9 cellular contexts compared by ENCODE assay signal in the genomic region with DNA sequence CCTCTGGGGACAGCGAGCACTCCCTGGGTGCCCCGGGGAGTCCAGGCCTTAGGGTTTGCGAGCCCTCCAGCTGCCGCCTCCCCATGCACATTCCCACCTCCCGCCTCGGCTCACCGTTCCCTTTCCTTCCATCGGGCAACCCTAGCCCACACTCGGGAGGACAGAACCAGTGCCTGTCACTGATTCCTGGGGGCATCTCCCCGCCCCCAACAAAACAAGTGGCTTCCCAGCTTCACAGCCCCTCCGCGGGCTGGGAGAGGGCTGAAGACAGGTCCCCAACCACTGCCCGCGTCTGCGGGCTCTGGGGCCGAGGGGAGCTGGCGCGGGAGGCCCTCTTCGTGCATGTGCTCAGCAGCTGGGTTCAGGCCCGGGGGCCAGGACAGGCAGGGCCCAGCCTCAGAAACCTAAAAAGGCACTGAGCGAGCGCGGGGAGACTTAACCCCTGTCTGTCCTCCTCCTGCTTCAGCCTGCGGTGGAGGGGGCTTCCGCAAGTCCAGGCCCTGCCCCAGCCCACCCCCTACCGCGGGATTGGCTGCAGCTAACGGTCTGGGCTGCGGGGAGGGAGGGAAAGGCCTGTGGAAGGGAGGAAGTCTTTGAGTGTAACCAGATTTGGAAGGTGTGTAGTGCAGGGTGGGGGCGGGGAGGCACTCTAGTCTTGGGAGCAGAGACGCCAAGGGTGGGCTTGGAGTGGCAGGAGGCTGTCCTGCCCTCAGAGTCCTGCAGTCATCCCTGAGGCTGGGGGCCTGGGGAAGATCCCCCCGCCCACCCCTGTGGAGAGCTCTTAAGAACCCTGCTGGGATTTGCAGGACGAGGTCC. TPM values are rescaled to one million over a fixed set of nuclear protein-coding genes. Genes with fewer than 3 reads are reported as not detected.
A peak's percentile ranks its signal among the peaks of the same experiment; 100 is the strongest.
DNase-seq lines count a peak whose midpoint lies in the region; ATAC-seq, FAIRE-seq and TF ChIP-seq lines count a peak whose summit lies in the region.
"Had no signal": no experiment of that assay in that cellular context is flagged by ENCODE, and none has a peak within 500 bp of the region (broad histone marks: within the 10 kb centered on the region; RNA-seq: fewer than 3 reads in every experiment).

No MANE protein-coding gene starts in this region.

- H3K4me1 ChIP-seq in BLaER1 (peaks cover 40% of the 10 kb centered on the region), Karpas-422 (ENCODE audit: low read length) (peaks cover 15% of the 10 kb centered on the region), lung (ENCODE audit: control insufficient read depth in 2 of 2, insufficient read depth in 2 of 2, low read length in 2 of 2) (peaks cover 0 to 14% of the 10 kb centered on the region in 2 donors), adrenal gland (replicated peaks in 1 of 2) (peaks cover 6 to 12% of the 10 kb centered on the region in 2 donors)

- ATAC-seq in lung (ENCODE audit: insufficient read depth, low FRiP score) (no peak), GM19455 (IDR thresholded peaks at IDR 0.05; ENCODE audit: unreplicated experiment) (no peak)

- H3K36me3 ChIP-seq in BLaER1 (no peaks in the 10 kb centered on the region), Karpas-422 (ENCODE audit: insufficient read depth, low read length) (no peaks in the 10 kb centered on the region), lung (ENCODE audit: control insufficient read depth in 2 of 2, insufficient read depth in 2 of 2, low read length in 2 of 2) (no peaks in the 10 kb centered on the region), adrenal gland (replicated peaks in 1 of 2) (no peaks in the 10 kb centered on the region)

- H4K20me1 ChIP-seq in BLaER1 = no peaks in the 10 kb centered on the region
- no peaks in the 10 kb centered on the region for H4K20me1 ChIP-seq in Karpas-422 (ENCODE audit: insufficient read depth, low read depth, low read length)

- no peaks in the 10 kb centered on the region for H3K9me3 ChIP-seq in BLaER1
- H3K9me3 ChIP-seq in Karpas-422 (ENCODE audit: low read length) = no peaks in the 10 kb centered on the region
- H3K9me3 ChIP-seq in lung (ENCODE audit: control insufficient read depth in 2 of 2, insufficient read depth in 1 of 2, low read length in 1 of 2) = no peaks in the 10 kb centered on the region
- H3K9me3 ChIP-seq in adrenal gland (replicated peaks in 1 of 3) = no peaks in the 10 kb centered on the region

- 8 to 15% methylated on average over 25 to 33 of the region's 33 CpGs for WGBS in lung, 2 donors
- 21 to 41% (median 34%) methylated on average over 9 to 33 of the region's 33 CpGs for WGBS in adrenal gland, 4 donors

- intact Hi-C loops in adrenal gland (cut with DNase I) (no loop called here), posterior vena cava (cut with DNase I) (loop anchor here in 1 of 2 donors (5.0 kb wide), 2 partner anchors 49 to 74 kb away; no protein-coding TSS in a partner anchor)

- peak overlapping the region; percentile 61 for H3K4me3 ChIP-seq in BLaER1
- no peak overlapping the region for H3K4me3 ChIP-seq in Karpas-422 (ENCODE audit: low read length)
- H3K4me3 ChIP-seq in lung = peak overlapping the region; percentile 12
- H3K4me3 ChIP-seq in adrenal gland = peak overlapping the region in 1 of 4 donors; percentile 25

- DNase-seq in Karpas-422 (no peak), cerebellar cortex (ENCODE audit: low spot score) (peak; percentile 68), lung (ENCODE audit: low spot score) (no peak), urothelium cell line (ENCODE audit: low spot score) (peak; percentile 41), adrenal gland (no peak), posterior vena cava (ENCODE audit: low spot score) (no peak)

- FAIRE-seq in urothelium cell line (lab: Jason Lieb, UNC) = no peak

- H3K9ac ChIP-seq in BLaER1 (peak overlapping the region; percentile 66; the same call in 1 of the 2 replicates), Karpas-422 (ENCODE audit: low read length) (0 out of 2 replicates have a peak overlapping the region, but pooled peaks have one; percentile 24)

- H3K9me2 ChIP-seq in Karpas-422 (replicated peaks; ENCODE audit: insufficient read depth, low read length) = no peaks in the 10 kb centered on the region

- TF ChIP-seq CTCF in lung (IDR thresholded peaks at IDR 0.05; ENCODE audit: control extremely low read depth, extremely low read depth) (no peak), adrenal gland (IDR thresholded peaks at IDR 0.05) (no peak)

- H3K4me2 ChIP-seq in BLaER1 (peak overlapping the region; percentile 95), Karpas-422 (ENCODE audit: low read depth, low read length, poor library complexity, severe bottlenecking) (peak overlapping the region; percentile 32)

- H3K27me3 ChIP-seq in BLaER1 (peaks cover 38% of the 10 kb centered on the region), Karpas-422 (ENCODE audit: low read length) (no peaks in the 10 kb centered on the region), lung (ENCODE audit: control insufficient read depth, insufficient read depth) (no peaks in the 10 kb centered on the region), adrenal gland (peaks cover 22% of the 10 kb centered on the region)

- H2AFZ ChIP-seq in Karpas-422 (ENCODE audit: low read length) = no peak overlapping the region; the same call in 1 of the 2 replicates

- TF ChIP-seq POLR2A in adrenal gland (IDR thresholded peaks at IDR 0.05) = no peak

- peak overlapping the region; percentile 42 for H3K27ac ChIP-seq in BLaER1
- H3K27ac ChIP-seq in Karpas-422 (ENCODE audit: low read length) = no peak overlapping the region
- peak overlapping the region in 1 of 2 donors; percentile 93 for H3K27ac ChIP-seq in lung (ENCODE audit: low read depth in 1 of 2, low read length in 1 of 2)
- no peak overlapping the region for H3K27ac ChIP-seq in adrenal gland

- no peaks in the 10 kb centered on the region for H3K79me2 ChIP-seq in Karpas-422 (ENCODE audit: low read length)

RNA-seq across cellular contexts. Expression of gene FLNC, which starts 1.2 kb away (rescaled TPM):
- not detected in 2 replicates for total RNA-seq in Karpas-422 (2014; rRNA removed; shearing (Covaris generic); ENCODE audit: low replicate concordance)
- total RNA-seq in lung (10 to 100 TPM; 13.3 to 24.2 TPM), adrenal gland (1 to 10 TPM in 7 of 8 donors, under 1 TPM in 1; 0.90 to 4.1 (median 2.6) TPM), posterior vena cava (100 to 1,000 TPM; 440 to 856 TPM)
- polyA plus RNA-seq in lung (1 to 10 TPM; 2.0 to 2.2 TPM), adrenal gland (1 to 10 TPM in 2 of 3 donors, under 1 TPM in 1; 0.66 to 2.3 (median 1.8) TPM)

RNA-seq across cellular contexts. Expression of gene ATP6V1F, which starts 31.3 kb away (rescaled TPM):
- 184 and 208 TPM in 2 replicates for total RNA-seq in Karpas-422 (2014; rRNA removed; shearing (Covaris generic); ENCODE audit: low replicate concordance)
- total RNA-seq in lung (100 to 1,000 TPM in 1 of 2 donors, 10 to 100 TPM in 1; 43.9 to 165 TPM), adrenal gland (100 to 1,000 TPM in 7 of 8 donors, 10 to 100 TPM in 1; 94.6 to 215 (median 156) TPM), posterior vena cava (100 to 1,000 TPM; 106 to 115 TPM)
- polyA plus RNA-seq in lung (100 to 1,000 TPM; 286 to 383 TPM), adrenal gland (100 to 1,000 TPM; 200 to 334 (median 226) TPM)

RNA-seq across cellular contexts. Expression of gene CCDC136, which starts 39.6 kb away (rescaled TPM):
- 25.9 and 32.5 TPM in 2 replicates for total RNA-seq in Karpas-422 (2014; rRNA removed; shearing (Covaris generic); ENCODE audit: low replicate concordance)
- 1 to 10 TPM; 2.3 to 6.4 TPM for total RNA-seq in lung
- polyA plus RNA-seq in lung = 1 to 10 TPM in 1 of 2 donors, under 1 TPM in 1; 0.70 to 1.1 TPM
- total RNA-seq in adrenal gland = 1 to 10 TPM in 7 of 8 donors, under 1 TPM in 1; 0.35 to 6.2 (median 3.9) TPM
- polyA plus RNA-seq in adrenal gland = 10 to 100 TPM in 1 of 3 donors, 1 to 10 TPM in 2; 4.0 to 10.9 (median 5.3) TPM
- 10 to 100 TPM; 13.3 to 23.1 TPM for total RNA-seq in posterior vena cava

RNA-seq across cellular contexts. Expression of gene OPN1SW, which starts 55.8 kb away (rescaled TPM):
- not detected in 2 replicates for total RNA-seq in Karpas-422 (2014; rRNA removed; shearing (Covaris generic); ENCODE audit: low replicate concordance)
- total RNA-seq in lung (not detected), adrenal gland (not detected), posterior vena cava (not detected)
- polyA plus RNA-seq in lung (not detected), adrenal gland (not detected)
- total RNA-seq: dermis microvascular lymphatic vessel endothelial cell had no signal

Comparison
In these comparisons a context has a peak if more than half of its experiments do, and no peak if none do; other contexts are left out.
1. DNase-seq: peak in cerebellar cortex (single experiment) and urothelium cell line (single experiment); none in Karpas-422 (single experiment), lung (single experiment), adrenal gland (0 of 7) and posterior vena cava (single experiment).
2. RNA of gene FLNC, which starts 1.2 kb away (total RNA-seq): 440 to 856 TPM in posterior vena cava; 13.3 to 24.2 TPM in lung, 0.90 to 4.1 TPM in adrenal gland and not detected in Karpas-422; every median in the first group is over 10 times any median in the second.